ENCODE assay signal across 8 cellular contexts in the genomic region with DNA sequence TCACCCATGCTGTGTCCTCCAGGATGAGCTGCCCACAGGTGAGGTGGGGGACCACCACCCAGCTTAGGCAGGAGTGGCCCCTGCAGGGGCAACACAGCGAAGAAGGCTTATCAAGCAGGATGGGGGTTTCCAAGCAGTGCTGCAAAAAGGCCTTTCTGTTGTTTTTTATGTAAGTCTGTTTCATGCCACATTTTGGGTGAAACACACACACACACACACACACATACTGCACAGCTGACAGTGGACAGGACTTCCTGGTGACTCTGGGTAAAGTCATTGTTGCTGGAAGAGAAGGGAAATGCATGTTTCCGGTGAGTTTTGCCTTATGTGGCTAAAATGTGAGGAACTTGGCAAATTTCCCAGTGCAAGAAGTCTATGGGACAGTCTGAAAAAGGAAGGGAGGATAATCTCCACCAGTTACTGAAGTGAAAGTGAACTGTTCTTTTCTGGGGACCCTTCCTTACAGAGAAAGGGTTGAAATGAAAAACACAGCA.
DNase-seq lines count a peak whose midpoint lies in the region; ATAC-seq and TF ChIP-seq lines count a peak whose summit lies in the region.

No MANE protein-coding gene starts in this region.

- no peaks in the 10 kb centered on the region for H3K36me3 Mint-ChIP-seq in activated CD8-positive, alpha-beta memory T cell treated with anti-CD3 and anti-CD28 coated beads, Interleukin-2, amount 10 ng/mL, durations not matched to agents 7 days and 5 days
- H3K36me3 Mint-ChIP-seq in activated CD8-positive, alpha-beta T cell treated with anti-CD3 and anti-CD28 coated beads for 36 hours (ENCODE audit: low read depth), result no peaks in the 10 kb centered on the region

- TF ChIP-seq POLR2A in IMR-90 (IDR thresholded peaks at IDR 0.05; ENCODE audit: low read depth, low read length), result no peak

- H3K4me1 ChIP-seq in IMR-90 (ENCODE audit: control insufficient read depth, insufficient read depth, low read length), result peaks cover 9% of the 10 kb centered on the region

- H3K27ac ChIP-seq in IMR-90 (ENCODE audit: insufficient read depth, low read length), result peak overlapping the region; percentile 79

- dilution Hi-C loops in IMR-90 (cut with HindIII; ENCODE audit: low sequenced_read_pairs, unreplicated experiment), result no loop called here

- H3K4me3 ChIP-seq in IMR-90 (ENCODE audit: insufficient read depth, low read depth, low read length), result no peak overlapping the region

- peak; percentile 63 for DNase-seq in activated CD8-positive, alpha-beta memory T cell treated with anti-CD3 and anti-CD28 coated beads, Interleukin-2, amount 10 ng/mL, durations not matched to agents 7 days and 5 days
- DNase-seq in activated CD8-positive, alpha-beta memory T cell treated with anti-CD3 and anti-CD28 coated beads for 24 hours, result no peak
- DNase-seq in IMR-90 (peak; percentile 93), glomerular visceral epithelial cell (ENCODE audit: extremely low spot score) (peak; percentile 82), sciatic nerve (ENCODE audit: low spot score) (no peak), NCI-H526 (lab: John Stamatoyannopoulos, UW) (no peak)
- peak; percentile 54 for DNase-seq in activated CD8-positive, alpha-beta T cell treated with anti-CD3 and anti-CD28 coated beads for 36 hours

- peak overlapping the region; percentile 92 for H3K18ac ChIP-seq in IMR-90 (ENCODE audit: low read depth, low read length)

- H3K4ac ChIP-seq in IMR-90 (ENCODE audit: low read depth, low read length), result peak overlapping the region; percentile 84

- peak overlapping the region; percentile 0; the same call in 1 of the 3 replicates for H2BK15ac ChIP-seq in IMR-90 (ENCODE audit: low read depth, low read length)

- in situ Hi-C loops in IMR-90 (cut with MboI; ENCODE audit: low sequenced_read_pairs), result no loop called here

- peaks cover 9% of the 10 kb centered on the region; the same call in 1 of the 2 replicates for H3K9me1 ChIP-seq in IMR-90 (ENCODE audit: insufficient read depth, low read length)

- H2AK9ac ChIP-seq in IMR-90 (replicated peaks; ENCODE audit: low read depth, low read length, poor library complexity), result peak overlapping the region; percentile 47

- CTCF ChIA-PET in activated CD8-positive, alpha-beta memory T cell treated with anti-CD3 and anti-CD28 coated beads, Interleukin-2, amount 10 ng/mL, durations not matched to agents 7 days and 5 days (lab: Charles Lee), result no interaction called here
- CTCF ChIA-PET in IMR-90 (lab: Yijun Ruan, JAX), result interaction anchor here (1.0 to 1.4 kb wide), 2 partner anchors 91 to 292 kb away, joined by 3 to 4 read pairs; no protein-coding TSS in a partner anchor
- CTCF ChIA-PET in activated CD8-positive, alpha-beta T cell treated with anti-CD3 and anti-CD28 coated beads for 36 hours (lab: Charles Lee), result no interaction called here

- H3K27ac Mint-ChIP-seq in activated CD8-positive, alpha-beta memory T cell treated with anti-CD3 and anti-CD28 coated beads, Interleukin-2, amount 10 ng/mL, durations not matched to agents 7 days and 5 days, result no peak overlapping the region
- no peak overlapping the region for H3K27ac Mint-ChIP-seq in activated CD8-positive, alpha-beta T cell treated with anti-CD3 and anti-CD28 coated beads for 36 hours

- H2BK5ac ChIP-seq in IMR-90 (ENCODE audit: low read depth, low read length, poor library complexity, severe bottlenecking), result peak overlapping the region; percentile 78

- peak; percentile 57 for ATAC-seq in activated CD8-positive, alpha-beta memory T cell treated with anti-CD3 and anti-CD28 coated beads, Interleukin-2, amount 10 ng/mL, durations not matched to agents 7 days and 5 days
- ATAC-seq in IMR-90 (ENCODE audit: low read depth) (peak; percentile 84), sciatic nerve (peak; percentile 90), GM18519 (IDR thresholded peaks at IDR 0.05; ENCODE audit: low FRiP score, unreplicated experiment) (no peak)
- ATAC-seq in activated CD8-positive, alpha-beta T cell treated with anti-CD3 and anti-CD28 coated beads for 36 hours, result peak; percentile 75

- no peaks in the 10 kb centered on the region for H3K27me3 ChIP-seq in IMR-90 (ENCODE audit: control insufficient read depth, insufficient read depth, low read length)

- no peaks in the 10 kb centered on the region for H4K20me1 ChIP-seq in IMR-90 (ENCODE audit: insufficient read depth, low read length)

- H3K14ac ChIP-seq in IMR-90 (replicated peaks; ENCODE audit: low read depth, low read length), result peak overlapping the region; percentile 27; the same call in 1 of the 2 replicates

- peak overlapping the region; percentile 69 for H3K23ac ChIP-seq in IMR-90 (ENCODE audit: low read depth, low read length)

- no peak overlapping the region for H3K4me3 Mint-ChIP-seq in activated CD8-positive, alpha-beta memory T cell treated with anti-CD3 and anti-CD28 coated beads, Interleukin-2, amount 10 ng/mL, durations not matched to agents 7 days and 5 days
- H3K4me3 Mint-ChIP-seq in activated CD8-positive, alpha-beta T cell treated with anti-CD3 and anti-CD28 coated beads for 36 hours, result peak overlapping the region; percentile 12

- TF ChIP-seq RAD21 in IMR-90 (IDR thresholded peaks at IDR 0.05; ENCODE audit: low read length), result no peak

- peak overlapping the region; percentile 4; the same call in 1 of the 2 replicates for H3K4me2 ChIP-seq in IMR-90 (ENCODE audit: low read depth, low read length)

- TF ChIP-seq CTCF in IMR-90 (conservative IDR thresholded peaks at IDR 0.05; ENCODE audit: low read depth, low read length), result no peak
- TF ChIP-seq CTCF in activated CD8-positive, alpha-beta T cell treated with anti-CD3 and anti-CD28 coated beads for 36 hours (IDR thresholded peaks at IDR 0.05), result no peak

- H3K9ac ChIP-seq in IMR-90 (ENCODE audit: low read depth, low read length), result 0 out of 2 replicates have a peak overlapping the region, but pooled peaks have one; percentile 40

- no CpG with 5 or more reads among the region's 2 CpGs for WGBS in IMR-90 (ENCODE audit: extremely low coverage in 2 of 2, insufficient read length in 1 of 2), 2 experiments

- peak overlapping the region; percentile 84 for H2AK5ac ChIP-seq in IMR-90 (ENCODE audit: low read depth, low read length)

- POLR2A ChIA-PET in IMR-90 (lab: Charles Lee; ENCODE audit: unreplicated experiment), result no interaction called here
- POLR2A ChIA-PET in activated CD8-positive, alpha-beta T cell treated with anti-CD3 and anti-CD28 coated beads for 36 hours (lab: Charles Lee), result interaction anchor here (0.5 to 1.2 kb wide), 2 partner anchors 139 to 280 kb away, joined by 3 read pairs; no protein-coding TSS in a partner anchor

- H4K91ac ChIP-seq in IMR-90 (ENCODE audit: insufficient read depth, low read depth, low read length), result peak overlapping the region; percentile 53; the same call in 1 of the 2 replicates

- intact Hi-C loops in IMR-90 (cut with micrococcal nuclease), result no loop called here
- intact Hi-C loops in activated CD8-positive, alpha-beta T cell treated with anti-CD3 and anti-CD28 coated beads for 36 hours (cut with micrococcal nuclease), result no loop called here
- intact Hi-C loops in sciatic nerve (cut with DNase I), result no loop called here

- H3K79me1 ChIP-seq in IMR-90 (ENCODE audit: low read depth in 1 of 2, low read length in 2 of 2), result no peaks in the 10 kb centered on the region

- H3K9me3 Mint-ChIP-seq in activated CD8-positive, alpha-beta memory T cell treated with anti-CD3 and anti-CD28 coated beads, Interleukin-2, amount 10 ng/mL, durations not matched to agents 7 days and 5 days (ENCODE audit: low read depth), result no peaks in the 10 kb centered on the region
- H3K9me3 Mint-ChIP-seq in activated CD8-positive, alpha-beta T cell treated with anti-CD3 and anti-CD28 coated beads for 36 hours, result peaks cover 5% of the 10 kb centered on the region

- peak overlapping the region; percentile 87 for H2AFZ ChIP-seq in IMR-90 (replicated peaks; ENCODE audit: low read length, poor library complexity)

- BruUV-seq in IMR-90 (replicated peaks; lab: Mats Ljungman, UMichigan), result no TSS peak

- no peak overlapping the region for H3K56ac ChIP-seq in IMR-90 (ENCODE audit: extremely low read depth, insufficient read depth, low read length)

- no peaks in the 10 kb centered on the region for H3K27me3 Mint-ChIP-seq in activated CD8-positive, alpha-beta memory T cell treated with anti-CD3 and anti-CD28 coated beads, Interleukin-2, amount 10 ng/mL, durations not matched to agents 7 days and 5 days
- no peaks in the 10 kb centered on the region for H3K27me3 Mint-ChIP-seq in activated CD8-positive, alpha-beta T cell treated with anti-CD3 and anti-CD28 coated beads for 36 hours

- H4K8ac ChIP-seq in IMR-90 (ENCODE audit: low read depth in 2 of 2, low read length in 2 of 2), result peak overlapping the region; percentile 4 to 93

- peaks cover 24% of the 10 kb centered on the region for H3K4me1 Mint-ChIP-seq in activated CD8-positive, alpha-beta memory T cell treated with anti-CD3 and anti-CD28 coated beads, Interleukin-2, amount 10 ng/mL, durations not matched to agents 7 days and 5 days
- H3K4me1 Mint-ChIP-seq in activated CD8-positive, alpha-beta T cell treated with anti-CD3 and anti-CD28 coated beads for 36 hours (ENCODE audit: low read depth), result peaks cover 27% of the 10 kb centered on the region

- H2BK20ac ChIP-seq in IMR-90 (ENCODE audit: low read depth, low read length), result peak overlapping the region; percentile 76

- peak overlapping the region; percentile 83 for H2BK120ac ChIP-seq in IMR-90 (ENCODE audit: low read depth, low read length)

- peaks cover 6% of the 10 kb centered on the region for H3K9me3 ChIP-seq in IMR-90 (ENCODE audit: control insufficient read depth, insufficient read depth, low read length)

- peak overlapping the region; percentile 50 for H4K5ac ChIP-seq in IMR-90 (ENCODE audit: low read depth, low read length)

- no peaks in the 10 kb centered on the region for H3K36me3 ChIP-seq in IMR-90 (ENCODE audit: control insufficient read depth, insufficient read depth, low read length)

TF ChIP-seq in IMR-90, 13 proteins besides CTCF, POLR2A, EP300 and RAD21:
- TF ChIP-seq MAFK (IDR thresholded peaks at IDR 0.05; ENCODE audit: low read depth, low read length) (peak; percentile 50; the same call in 1 of the 2 replicates), RFX5 (IDR thresholded peaks at IDR 0.05; ENCODE audit: low read depth, low read length) (no peak)
TF ChIP-seq in IMR-90: peak in this region for 1.

Comparison
In these comparisons a context has a peak if more than half of its experiments do, and no peak if none do; other contexts are left out.
1. DNase-seq: peak in activated CD8-positive, alpha-beta memory T cell treated with anti-CD3 and anti-CD28 coated beads, Interleukin-2, amount 10 ng/mL, durations not matched to agents 7 days and 5 days (single experiment), IMR-90 (single experiment), activated CD8-positive, alpha-beta T cell treated with anti-CD3 and anti-CD28 coated beads for 36 hours (single experiment) and glomerular visceral epithelial cell (single experiment); none in activated CD8-positive, alpha-beta memory T cell treated with anti-CD3 and anti-CD28 coated beads for 24 hours (single experiment), sciatic nerve (single experiment) and NCI-H526 (0 of 2).